ENCODE assay signal across 25 cellular contexts in the genomic region with DNA sequence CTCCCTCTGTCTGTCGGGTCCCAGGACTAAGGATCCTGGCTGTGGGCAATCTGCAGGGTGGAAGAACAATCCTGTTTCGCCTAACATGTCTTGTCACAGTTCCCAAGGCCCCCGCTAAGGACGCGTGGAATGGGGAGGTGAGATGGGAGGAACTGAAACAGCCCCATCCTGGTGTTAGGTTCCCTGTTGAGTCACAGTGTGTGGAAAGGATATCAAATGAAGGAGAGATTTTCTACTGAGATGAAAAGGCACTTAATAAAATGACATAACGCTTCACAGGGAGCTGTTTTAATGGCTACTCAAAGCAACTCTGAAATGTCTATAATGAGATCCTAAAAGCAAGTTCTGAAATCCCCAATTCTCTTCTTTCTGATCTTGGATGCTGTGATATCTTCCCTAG. TPM values are rescaled to one million over a fixed set of nuclear protein-coding genes. Genes with fewer than 3 reads are reported as not detected.
DNase-seq lines count a peak whose midpoint lies in the region; ATAC-seq and FAIRE-seq lines count a peak whose summit lies in the region.
"Had no signal": no experiment of that assay in that cellular context is flagged by ENCODE, and none has a peak within 500 bp of the region (broad histone marks: within the 10 kb centered on the region; RNA-seq: fewer than 3 reads in every experiment).

No MANE protein-coding gene starts in this region.

- H3K14ac ChIP-seq in trophoblast cell (ENCODE audit: low read length): no peak overlapping the region

- no peak overlapping the region for H3K9ac ChIP-seq in trophoblast cell (ENCODE audit: low read length)

- peaks cover 50% of the 10 kb centered on the region for H3K36me3 Mint-ChIP-seq in dendritic cell treated with granulocyte-macrophage colony-stimulating factor and Interleukin-4, amounts not matched to agents 40 ng/mL and 50 ng/mL, for 4 days (ENCODE audit: low read depth)
- H3K36me3 Mint-ChIP-seq: CD4-positive, CD25-positive, alpha-beta regulatory T cell had no signal

- H4K12ac ChIP-seq in trophoblast cell (ENCODE audit: low read depth, low read length): no peak overlapping the region

- peak; percentile 15 for DNase-seq in Daoy (ENCODE audit: low read depth)
- DNase-seq in MV-4-11 (lab: John Stamatoyannopoulos, UW): peak; percentile 61
- no peak for DNase-seq in trophoblast cell
- DNase-seq in NCI-H2196 (lab: John Stamatoyannopoulos, UW; ENCODE audit: unreplicated experiment): no peak
- no peak for DNase-seq in RCC 7860 (ENCODE audit: low spot score)
- DNase-seq in NCI-H2107 treated with DMSO at 0.1 percent for 48 hours (lab: John Stamatoyannopoulos, UW; ENCODE audit: unreplicated experiment): no peak
- DNase-seq: CD4-positive, CD25-positive, alpha-beta regulatory T cell; DMS79; IMR-90; NCI-H1092; NCI-H1436; NCI-H187 treated with DMSO at 0.1 percent for 48 hours; NCI-H2107; NCI-H345; NCI-H524; OCI-M1; Right ventricle myocardium superior; SW 1271 had no signal

- peaks cover 96% of the 10 kb centered on the region for H3K4me1 Mint-ChIP-seq in dendritic cell treated with granulocyte-macrophage colony-stimulating factor and Interleukin-4, amounts not matched to agents 40 ng/mL and 50 ng/mL, for 4 days (ENCODE audit: low read depth)

- H2BK5ac ChIP-seq in trophoblast cell (ENCODE audit: low read depth, low read length, poor library complexity): no peak overlapping the region

- peaks cover 28% of the 10 kb centered on the region for H3K79me2 ChIP-seq in trophoblast cell (ENCODE audit: control insufficient read depth, insufficient read depth, low read length, poor library complexity)

- no peaks in the 10 kb centered on the region for H3K27me3 Mint-ChIP-seq in dendritic cell treated with granulocyte-macrophage colony-stimulating factor and Interleukin-4, amounts not matched to agents 40 ng/mL and 50 ng/mL, for 4 days
- H3K27me3 Mint-ChIP-seq: B cell had no signal

- intact Hi-C loops in dendritic cell treated with granulocyte-macrophage colony-stimulating factor and Interleukin-4, amounts not matched to agents 40 ng/mL and 50 ng/mL, for 4 days (cut with micrococcal nuclease): no loop called here

- peaks cover 26 to 36% of the 10 kb centered on the region in 2 experiments for H3K36me3 ChIP-seq in trophoblast cell (ENCODE audit: control insufficient read depth in 1 of 2, insufficient read depth in 2 of 2, low read length in 2 of 2)
- H3K36me3 ChIP-seq: HAP-1 had no signal

- no peak overlapping the region for H3K4me3 ChIP-seq in trophoblast cell (ENCODE audit: low read depth, low read length)
- H3K4me3 ChIP-seq: A549, GM23338, HAP-1, SK-N-MC had no signal

- no peak for FAIRE-seq in RCC 7860 (lab: Jason Lieb, UNC)
- FAIRE-seq: A549 had no signal

- H3K27ac ChIP-seq in trophoblast cell (ENCODE audit: low read depth, low read length): no peak overlapping the region
- H3K27ac ChIP-seq: A549, SK-N-MC had no signal

- H3K4me3 Mint-ChIP-seq in dendritic cell treated with granulocyte-macrophage colony-stimulating factor and Interleukin-4, amounts not matched to agents 40 ng/mL and 50 ng/mL, for 4 days: peak overlapping the region; percentile 4
- H3K4me3 Mint-ChIP-seq: B cell; CD4-positive, CD25-positive, alpha-beta regulatory T cell; GM23338 had no signal

- no peaks in the 10 kb centered on the region for H3K9me3 Mint-ChIP-seq in dendritic cell treated with granulocyte-macrophage colony-stimulating factor and Interleukin-4, amounts not matched to agents 40 ng/mL and 50 ng/mL, for 4 days
- H3K9me3 Mint-ChIP-seq: CD4-positive, CD25-positive, alpha-beta regulatory T cell; GM23338 had no signal

- no peak overlapping the region for H2BK12ac ChIP-seq in trophoblast cell (ENCODE audit: low read length)

- peak overlapping the region; percentile 97 for H3K27ac Mint-ChIP-seq in dendritic cell treated with granulocyte-macrophage colony-stimulating factor and Interleukin-4, amounts not matched to agents 40 ng/mL and 50 ng/mL, for 4 days
- H3K27ac Mint-ChIP-seq: B cell; CD4-positive, CD25-positive, alpha-beta regulatory T cell; GM23338 had no signal

- no peak overlapping the region for H4K8ac ChIP-seq in trophoblast cell (ENCODE audit: low read depth, low read length)

- no peak overlapping the region for H3K4me2 ChIP-seq in trophoblast cell (ENCODE audit: low read length)
- H3K4me2 ChIP-seq: A549, GM23338 had no signal

- H2AFZ ChIP-seq in trophoblast cell (ENCODE audit: insufficient read depth, low read length, poor library complexity): no peak overlapping the region
- H2AFZ ChIP-seq: GM23338 had no signal

- H3K27me3 ChIP-seq in trophoblast cell (ENCODE audit: insufficient read depth, low read length): no peaks in the 10 kb centered on the region

- WGBS in trophoblast cell (ENCODE audit: extremely low coverage, insufficient coverage, insufficient read length): no CpG with 5 or more reads among the region's 6 CpGs

- H3K4me1 ChIP-seq in trophoblast cell (ENCODE audit: control insufficient read depth in 1 of 2, insufficient read depth in 2 of 2, low read length in 2 of 2): peaks cover 15 to 22% of the 10 kb centered on the region in 2 experiments
- H3K4me1 ChIP-seq: HAP-1 had no signal

- peak overlapping the region; percentile 84 for H3K4ac ChIP-seq in trophoblast cell (ENCODE audit: low read depth, low read length)

- no peak overlapping the region for H4K91ac ChIP-seq in trophoblast cell (ENCODE audit: low read depth, low read length)

- no peaks in the 10 kb centered on the region for H3K79me1 ChIP-seq in trophoblast cell (ENCODE audit: low read length)

- no peak overlapping the region for H3K23ac ChIP-seq in trophoblast cell (ENCODE audit: low read length)

- no peak for ATAC-seq in GM18873 (IDR thresholded peaks at IDR 0.05; ENCODE audit: low FRiP score, unreplicated experiment)
- ATAC-seq: A549, GM23338 had no signal

- no peak overlapping the region for H3K18ac ChIP-seq in trophoblast cell (ENCODE audit: low read length)

- H2AK5ac ChIP-seq in trophoblast cell (ENCODE audit: low read length): no peak overlapping the region

- H2BK120ac ChIP-seq in trophoblast cell (ENCODE audit: insufficient read depth, low read length, poor library complexity): no peak overlapping the region

- peaks cover 2% of the 10 kb centered on the region for H3K9me3 ChIP-seq in trophoblast cell (ENCODE audit: insufficient read depth, low read depth, low read length)

RNA-seq across cellular contexts. Expression of a gene that starts 52.5 kb away (rescaled TPM):
- total RNA-seq in Daoy (2014; rRNA removed; shearing (Covaris generic)): 18.2 and 19.3 TPM in 2 replicates
- polyA plus RNA-seq in trophoblast cell (2013): 287 and 288 TPM in 2 replicates

Comparison
In these comparisons a context has a peak if more than half of its experiments do, and no peak if none do; other contexts are left out.
1. DNase-seq: peak in Daoy (single experiment) and MV-4-11 (single experiment); none in trophoblast cell (0 of 2), NCI-H2196 (single experiment), RCC 7860 (single experiment) and NCI-H2107 treated with DMSO at 0.1 percent for 48 hours (single experiment).